In genomic region chr2:96683972-96684820, GRCh38 we compare ENCODE assay signal across 2 cellular contexts.
TF ChIP-seq lines count a peak whose summit lies in the region.

No MANE protein-coding gene starts in this region.

TF ChIP-seq in HEK293, 187 proteins besides CTCF, POLR2A, EP300 and RAD21:
- TF ChIP-seq WT1 (tag by site-specific recombination; IDR thresholded peaks at IDR 0.05) (no peak), ZIC2 (tag by site-specific recombination; IDR thresholded peaks at IDR 0.05) (peak; percentile 41)

TF ChIP-seq in HepG2, 621 proteins besides CTCF, POLR2A, EP300 and RAD21 (continues in another document):
- TF ChIP-seq SOX6 (IDR thresholded peaks at IDR 0.05) (no peak), SOX6 (CRISPR knock-in tag; IDR thresholded peaks at IDR 0.05) (peak; percentile 85), SALL1 (CRISPR knock-in tag; IDR thresholded peaks at IDR 0.05) (peak; percentile 87), HNF1A (IDR thresholded peaks at IDR 0.05; ENCODE audit: low read depth) (0 out of 2 replicates have a peak, but pooled peaks have one; percentile 26), HNF1A (CRISPR knock-in tag; IDR thresholded peaks at IDR 0.05; ENCODE audit: borderline replicate concordance) (no peak), TAF1 (CRISPR knock-in tag; IDR thresholded peaks at IDR 0.05) (peak; percentile 45; the same call in 1 of the 2 replicates), ZNF331 (CRISPR knock-in tag; IDR thresholded peaks at IDR 0.05) (0 out of 2 replicates have a peak, but pooled peaks have one; percentile 45), TOPORS (CRISPR knock-in tag; IDR thresholded peaks at IDR 0.05) (0 out of 2 replicates have a peak, but pooled peaks have one; percentile 28), ZBTB7B (CRISPR knock-in tag; IDR thresholded peaks at IDR 0.05) (peak; percentile 79), ZNF501 (CRISPR knock-in tag; IDR thresholded peaks at IDR 0.05) (peak; percentile 69), MAX (IDR thresholded peaks at IDR 0.05) (peak; percentile 85), ZKSCAN5 (CRISPR knock-in tag; IDR thresholded peaks at IDR 0.05) (no peak), HNF4G (IDR thresholded peaks at IDR 0.05; ENCODE audit: borderline replicate concordance, low read depth, low read length) (peak; percentile 91; the same call in 1 of the 2 replicates), HNF4G (CRISPR knock-in tag; IDR thresholded peaks at IDR 0.05; ENCODE audit: borderline replicate concordance, low read depth) (peak; percentile 77; the same call in 1 of the 2 replicates), ZNF770 (CRISPR knock-in tag; IDR thresholded peaks at IDR 0.05) (no peak; the same call in 1 of the 2 replicates), PAXIP1 (CRISPR knock-in tag; conservative IDR thresholded peaks at IDR 0.05) (peak; percentile 81), ZNF451 (CRISPR knock-in tag; IDR thresholded peaks at IDR 0.05) (0 out of 2 replicates have a peak, but pooled peaks have one; percentile 45), MIER2 (CRISPR knock-in tag; IDR thresholded peaks at IDR 0.05) (0 out of 2 replicates have a peak, but pooled peaks have one; percentile 39), NFYC (CRISPR knock-in tag; IDR thresholded peaks at IDR 0.05) (peak; percentile 23; the same call in 1 of the 2 replicates), ZNF788 (CRISPR knock-in tag; IDR thresholded peaks at IDR 0.05; ENCODE audit: borderline replicate concordance) (peak; percentile 49; the same call in 1 of the 2 replicates), ARID2 (CRISPR knock-in tag; IDR thresholded peaks at IDR 0.05; ENCODE audit: borderline replicate concordance) (no peak), ZNF616 (CRISPR knock-in tag; IDR thresholded peaks at IDR 0.05; ENCODE audit: low read depth) (no peak), KLF12 (CRISPR knock-in tag; IDR thresholded peaks at IDR 0.05; ENCODE audit: borderline replicate concordance) (no peak), ZFY (CRISPR knock-in tag; IDR thresholded peaks at IDR 0.05) (peak; percentile 43; the same call in 1 of the 2 replicates), GATAD2A (CRISPR knock-in tag; IDR thresholded peaks at IDR 0.05) (peak; percentile 61; the same call in 1 of the 2 replicates), RXRA (CRISPR knock-in tag; IDR thresholded peaks at IDR 0.05) (peak; percentile 61; the same call in 1 of the 2 replicates), ZNF644 (CRISPR knock-in tag; IDR thresholded peaks at IDR 0.05; ENCODE audit: low read depth) (peak; percentile 94), THAP8 (CRISPR knock-in tag; IDR thresholded peaks at IDR 0.05; ENCODE audit: borderline replicate concordance) (0 out of 2 replicates have a peak, but pooled peaks have one; percentile 38), PHF20 (CRISPR knock-in tag; IDR thresholded peaks at IDR 0.05) (peak; percentile 49; the same call in 1 of the 2 replicates), ZNF607 (CRISPR knock-in tag; IDR thresholded peaks at IDR 0.05; ENCODE audit: borderline replicate concordance) (no peak), ATF7-NPFF (CRISPR knock-in tag; IDR thresholded peaks at IDR 0.05; ENCODE audit: low read depth) (0 out of 2 replicates have a peak, but pooled peaks have one; percentile 44), HNRNPL (IDR thresholded peaks at IDR 0.05; ENCODE audit: low read depth, low read length) (0 out of 2 replicates have a peak, but pooled peaks have one; percentile 47), PATZ1 (CRISPR knock-in tag; IDR thresholded peaks at IDR 0.05) (peak; percentile 70), ZNF350 (CRISPR knock-in tag; IDR thresholded peaks at IDR 0.05; ENCODE audit: borderline replicate concordance, low read depth) (0 out of 2 replicates have a peak, but pooled peaks have one; percentile 21), SOX5 (CRISPR knock-in tag; IDR thresholded peaks at IDR 0.05; ENCODE audit: borderline replicate concordance) (peak; percentile 85), ZSCAN29 (CRISPR knock-in tag; conservative IDR thresholded peaks at IDR 0.05) (0 out of 2 replicates have a peak, but pooled peaks have one; percentile 44), FOXC1 (CRISPR knock-in tag; IDR thresholded peaks at IDR 0.05; ENCODE audit: borderline replicate concordance) (peak; percentile 18; the same call in 1 of the 2 replicates)
- TF ChIP-seq, protein P1, sequence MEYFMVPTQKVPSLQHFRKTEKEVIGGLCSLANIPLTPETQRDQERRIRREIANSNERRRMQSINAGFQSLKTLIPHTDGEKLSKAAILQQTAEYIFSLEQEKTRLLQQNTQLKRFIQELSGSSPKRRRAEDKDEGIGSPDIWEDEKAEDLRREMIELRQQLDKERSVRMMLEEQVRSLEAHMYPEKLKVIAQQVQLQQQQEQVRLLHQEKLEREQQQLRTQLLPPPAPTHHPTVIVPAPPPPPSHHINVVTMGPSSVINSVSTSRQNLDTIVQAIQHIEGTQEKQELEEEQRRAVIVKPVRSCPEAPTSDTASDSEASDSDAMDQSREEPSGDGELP (IDR thresholded peaks at IDR 0.05; ENCODE audit: borderline replicate concordance, low read depth), result peak; percentile 94
- TF ChIP-seq, protein P2, sequence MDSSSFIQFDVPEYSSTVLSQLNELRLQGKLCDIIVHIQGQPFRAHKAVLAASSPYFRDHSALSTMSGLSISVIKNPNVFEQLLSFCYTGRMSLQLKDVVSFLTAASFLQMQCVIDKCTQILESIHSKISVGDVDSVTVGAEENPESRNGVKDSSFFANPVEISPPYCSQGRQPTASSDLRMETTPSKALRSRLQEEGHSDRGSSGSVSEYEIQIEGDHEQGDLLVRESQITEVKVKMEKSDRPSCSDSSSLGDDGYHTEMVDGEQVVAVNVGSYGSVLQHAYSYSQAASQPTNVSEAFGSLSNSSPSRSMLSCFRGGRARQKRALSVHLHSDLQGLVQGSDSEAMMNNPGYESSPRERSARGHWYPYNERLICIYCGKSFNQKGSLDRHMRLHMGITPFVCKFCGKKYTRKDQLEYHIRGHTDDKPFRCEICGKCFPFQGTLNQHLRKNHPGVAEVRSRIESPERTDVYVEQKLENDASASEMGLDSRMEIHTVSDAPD (CRISPR knock-in tag; IDR thresholded peaks at IDR 0.05), result 0 out of 2 replicates have a peak, but pooled peaks have one; percentile 72
- TF ChIP-seq, protein P3, sequence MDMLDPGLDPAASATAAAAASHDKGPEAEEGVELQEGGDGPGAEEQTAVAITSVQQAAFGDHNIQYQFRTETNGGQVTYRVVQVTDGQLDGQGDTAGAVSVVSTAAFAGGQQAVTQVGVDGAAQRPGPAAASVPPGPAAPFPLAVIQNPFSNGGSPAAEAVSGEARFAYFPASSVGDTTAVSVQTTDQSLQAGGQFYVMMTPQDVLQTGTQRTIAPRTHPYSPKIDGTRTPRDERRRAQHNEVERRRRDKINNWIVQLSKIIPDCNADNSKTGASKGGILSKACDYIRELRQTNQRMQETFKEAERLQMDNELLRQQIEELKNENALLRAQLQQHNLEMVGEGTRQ (IDR thresholded peaks at IDR 0.05; ENCODE audit: low read depth, low read length), result peak; percentile 75
- TF ChIP-seq, protein P3 (CRISPR knock-in tag; IDR thresholded peaks at IDR 0.05; ENCODE audit: borderline replicate concordance), result peak; percentile 84; the same call in 1 of the 2 replicates
- TF ChIP-seq, protein P4, sequence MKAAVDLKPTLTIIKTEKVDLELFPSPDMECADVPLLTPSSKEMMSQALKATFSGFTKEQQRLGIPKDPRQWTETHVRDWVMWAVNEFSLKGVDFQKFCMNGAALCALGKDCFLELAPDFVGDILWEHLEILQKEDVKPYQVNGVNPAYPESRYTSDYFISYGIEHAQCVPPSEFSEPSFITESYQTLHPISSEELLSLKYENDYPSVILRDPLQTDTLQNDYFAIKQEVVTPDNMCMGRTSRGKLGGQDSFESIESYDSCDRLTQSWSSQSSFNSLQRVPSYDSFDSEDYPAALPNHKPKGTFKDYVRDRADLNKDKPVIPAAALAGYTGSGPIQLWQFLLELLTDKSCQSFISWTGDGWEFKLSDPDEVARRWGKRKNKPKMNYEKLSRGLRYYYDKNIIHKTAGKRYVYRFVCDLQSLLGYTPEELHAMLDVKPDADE (CRISPR knock-in tag; IDR thresholded peaks at IDR 0.05), result no peak
